Comparison of ENCODE assay signal across 14 cellular contexts in genomic region chr10:110686941-110687340, GRCh38. TPM values are rescaled to one million over a fixed set of nuclear protein-coding genes. Genes with fewer than 3 reads are reported as not detected.
"Had no signal": no experiment of that assay in that cellular context is flagged by ENCODE, and none has a peak within 500 bp of the region (broad histone marks: within the 10 kb centered on the region; RNA-seq: fewer than 3 reads in every experiment).

No MANE protein-coding gene starts in this region.

- H3K9me3 ChIP-seq: colonic mucosa had no signal

- H3K4me1 Mint-ChIP-seq: natural killer cell had no signal

- DNase-seq: activated CD4-positive, alpha-beta memory T cell treated with anti-CD3 and anti-CD28 coated beads for 36 hours; activated effector memory CD4-positive, alpha-beta T cell treated with anti-CD3 and anti-CD28 coated beads, Interleukin-2, amount 50 U/mL, for 16 hours; activated T-cell treated with anti-CD3 and anti-CD28 coated beads, Interleukin-2, amount 50 U/mL, for 4 hours; amniotic stem cell; colonic mucosa; effector CD4-positive, alpha-beta T cell; natural killer cell; stimulated activated naive CD4-positive, alpha-beta T cell; substantia nigra; T-helper 9 cell had no signal

- H3K27ac ChIP-seq: breast epithelium, colonic mucosa, VCaP had no signal

- H3K9me3 Mint-ChIP-seq: activated CD4-positive, alpha-beta memory T cell treated with anti-CD3 and anti-CD28 coated beads for 36 hours; natural killer cell had no signal

- H3K36me3 ChIP-seq: breast epithelium, colonic mucosa had no signal

- H3K4me1 ChIP-seq: breast epithelium, colonic mucosa had no signal

- H3K27ac Mint-ChIP-seq: activated CD4-positive, alpha-beta memory T cell treated with anti-CD3 and anti-CD28 coated beads for 36 hours; activated naive CD4-positive, alpha-beta T cell treated with anti-CD3 and anti-CD28 coated beads, Interleukin-2, amount 50 U/mL, for 72 hours; natural killer cell had no signal

- H3K4me3 ChIP-seq: breast epithelium, colonic mucosa had no signal

- H3K4me3 Mint-ChIP-seq: activated CD4-positive, alpha-beta memory T cell treated with anti-CD3 and anti-CD28 coated beads for 36 hours; activated T-cell treated with anti-CD3 and anti-CD28 coated beads, Interleukin-2, amount 50 U/mL, for 4 hours; natural killer cell had no signal

- H3K36me3 Mint-ChIP-seq: activated CD4-positive, alpha-beta memory T cell treated with anti-CD3 and anti-CD28 coated beads for 36 hours; activated naive CD4-positive, alpha-beta T cell treated with anti-CD3 and anti-CD28 coated beads, Interleukin-2, amount 50 U/mL, for 72 hours had no signal

- FAIRE-seq: islet of Langerhans had no signal

- H3K27me3 ChIP-seq: breast epithelium, colonic mucosa had no signal

RNA-seq across cellular contexts. Expression of gene RBM20, which starts 42.8 kb away (rescaled TPM):
- total RNA-seq: activated CD4-positive, alpha-beta memory T cell treated with anti-CD3 and anti-CD28 coated beads for 36 hours had no signal
